Comparison of ENCODE assay signal across 10 cellular contexts in the genomic region with DNA sequence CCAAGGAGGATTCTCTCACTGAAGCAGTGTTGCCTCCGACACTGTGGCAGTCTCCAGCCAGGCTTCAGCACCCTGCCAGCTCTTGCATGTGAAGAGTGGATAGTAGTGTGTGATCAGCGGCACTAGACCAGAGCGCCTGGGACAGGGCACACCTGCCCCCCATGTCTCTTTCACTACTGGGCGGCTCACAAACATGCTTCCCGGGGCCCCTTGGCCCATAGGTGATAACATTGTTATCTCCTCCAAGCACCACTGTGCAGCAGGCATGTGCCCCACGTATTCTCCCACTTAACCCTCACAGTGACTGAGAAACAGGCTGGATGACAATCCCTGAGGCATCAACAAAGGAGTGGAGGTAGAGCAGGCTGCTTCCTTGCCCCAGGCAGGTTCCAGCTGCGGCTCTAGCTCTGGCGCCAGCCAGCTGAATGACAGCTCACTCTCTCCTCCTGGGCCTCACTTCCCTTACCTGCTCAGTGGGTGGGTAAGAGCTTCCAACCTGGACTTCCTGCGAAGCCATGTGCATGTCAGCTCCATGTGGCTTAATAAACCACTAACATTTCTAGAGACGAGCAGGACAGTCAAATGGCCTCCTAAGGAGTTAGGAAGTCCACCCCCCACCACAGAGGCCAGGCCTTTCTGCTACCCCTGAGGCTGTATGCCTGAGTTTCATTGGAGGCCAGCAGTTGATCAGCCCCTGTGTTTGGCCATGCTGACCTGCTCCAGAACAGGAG. TPM values are rescaled to one million over a fixed set of nuclear protein-coding genes. Genes with fewer than 3 reads are reported as not detected.
A peak's percentile ranks its signal among the peaks of the same experiment; 100 is the strongest.
DNase-seq lines count a peak whose midpoint lies in the region; ATAC-seq and TF ChIP-seq lines count a peak whose summit lies in the region.
"Had no signal": no experiment of that assay in that cellular context is flagged by ENCODE, and none has a peak within 500 bp of the region (broad histone marks: within the 10 kb centered on the region; RNA-seq: fewer than 3 reads in every experiment).

No MANE protein-coding gene starts in this region.

- H3K36me3 Mint-ChIP-seq in CD14-positive monocyte, result peaks cover 20 to 27% of the 10 kb centered on the region in 2 donors

- H3K9me3 Mint-ChIP-seq in CD14-positive monocyte, result peaks cover 0 to 3% (median 0%) of the 10 kb centered on the region in 7 donors
- H3K9me3 Mint-ChIP-seq: dendritic cell treated with granulocyte-macrophage colony-stimulating factor and Interleukin-4, amounts not matched to agents 40 ng/mL and 50 ng/mL, for 4 days had no signal

- H3K9me3 ChIP-seq in body of pancreas, result no peaks in the 10 kb centered on the region
- no peaks in the 10 kb centered on the region for H3K9me3 ChIP-seq in mucosa of descending colon

- H3K4me3 ChIP-seq in body of pancreas (no peak overlapping the region), mucosa of descending colon (no peak overlapping the region)

- H3K36me3 ChIP-seq in body of pancreas (replicated peaks in 1 of 2; ENCODE audit: insufficient read depth in 1 of 2, low read depth in 2 of 2) (no peaks in the 10 kb centered on the region), mucosa of descending colon (ENCODE audit: low read depth) (no peaks in the 10 kb centered on the region)

- intact Hi-C loops in CD14-positive monocyte (cut with micrococcal nuclease), result loop anchor here in 1 of 2 donors (5.0 kb wide), 2 partner anchors 37 to 123 kb away; a partner anchor contains a TSS
- intact Hi-C loops in body of pancreas (cut with DNase I), result no loop called here
- intact Hi-C loops in mucosa of descending colon (cut with DNase I, micrococcal nuclease), result no loop called here

- ATAC-seq in body of pancreas, result no peak
- ATAC-seq in mucosa of descending colon, result no peak

- peak overlapping the region; percentile 92 to 98 (median 96) for H3K27ac ChIP-seq in body of pancreas

- H3K4me3 Mint-ChIP-seq in CD14-positive monocyte, result no peak overlapping the region
- H3K4me3 Mint-ChIP-seq: dendritic cell treated with granulocyte-macrophage colony-stimulating factor and Interleukin-4, amounts not matched to agents 40 ng/mL and 50 ng/mL, for 4 days had no signal

- 26 to 38% methylated on average over 10 of the region's 10 CpGs for WGBS in body of pancreas, 2 donors

- DNase-seq in CD14-positive monocyte (ENCODE audit: low spot score) (no peak), NCI-H1417 treated with DMSO at 0.1 percent for 48 hours (lab: John Stamatoyannopoulos, UW) (peak; percentile 36), body of pancreas (peak in 3 of 4 donors; percentile 56 to 68 (median 66)), mucosa of descending colon (peak in 2 of 3 donors; percentile 57 to 74), hippocampal formation (lab: John Stamatoyannopoulos, UW) (no peak), Ammon's horn (ENCODE audit: low spot score) (no peak)
- no peak for DNase-seq in stimulated activated naive CD4-positive, alpha-beta T cell treated with Interleukin-2 at 50 U/mL for 16 hours (lab: John Stamatoyannopoulos, UW)
- DNase-seq in activated effector memory CD4-positive, alpha-beta T cell treated with Interleukin-2 at 50 U/mL for 16 hours, result no peak
- DNase-seq: NCI-H1694 had no signal

- no peak for TF ChIP-seq CTCF in CD14-positive monocyte (IDR thresholded peaks at IDR 0.05)
- no peak for TF ChIP-seq CTCF in body of pancreas (IDR thresholded peaks at IDR 0.05)
- no peak for TF ChIP-seq CTCF in mucosa of descending colon (IDR thresholded peaks at IDR 0.05)

- H3K27me3 ChIP-seq in body of pancreas, result no peaks in the 10 kb centered on the region

- peak overlapping the region in 6 of 7 donors; percentile 33 to 92 (median 66) for H3K27ac Mint-ChIP-seq in CD14-positive monocyte
- H3K27ac Mint-ChIP-seq: dendritic cell treated with granulocyte-macrophage colony-stimulating factor and Interleukin-4, amounts not matched to agents 40 ng/mL and 50 ng/mL, for 4 days had no signal

- peaks cover 98% of the 10 kb centered on the region for H3K4me1 Mint-ChIP-seq in CD14-positive monocyte

- peaks cover 100% of the 10 kb centered on the region for H3K4me1 ChIP-seq in body of pancreas
- peaks cover 85% of the 10 kb centered on the region for H3K4me1 ChIP-seq in mucosa of descending colon (ENCODE audit: low read depth)

- H3K27me3 Mint-ChIP-seq in CD14-positive monocyte (ENCODE audit: low read depth in 3 of 3), result peaks cover 0 to 2% (median 0%) of the 10 kb centered on the region in 3 donors
- H3K27me3 Mint-ChIP-seq: dendritic cell treated with granulocyte-macrophage colony-stimulating factor and Interleukin-4, amounts not matched to agents 40 ng/mL and 50 ng/mL, for 4 days had no signal

- peak in 2 of 3 donors; percentile 26 to 42 for TF ChIP-seq POLR2A in body of pancreas (IDR thresholded peaks at IDR 0.05)

RNA-seq across cellular contexts. Expression of a gene that starts 37.8 kb away (rescaled TPM):
- polyA plus RNA-seq in CD14-positive monocyte, result 10 to 100 TPM; 22.5 to 28.0 TPM
- total RNA-seq in body of pancreas (10 to 100 TPM; 25.7 to 38.4 TPM), mucosa of descending colon (100 to 1,000 TPM in 1 of 3 donors, 10 to 100 TPM in 2; 72.4 to 107 (median 91.2) TPM)

Comparison
In these comparisons a context has a peak if more than half of its experiments do, and no peak if none do; other contexts are left out.
1. DNase-seq: peak in NCI-H1417 treated with DMSO at 0.1 percent for 48 hours (single experiment), body of pancreas (3 of 4) and mucosa of descending colon (2 of 3); none in CD14-positive monocyte (single experiment), stimulated activated naive CD4-positive, alpha-beta T cell treated with Interleukin-2 at 50 U/mL for 16 hours (single experiment), activated effector memory CD4-positive, alpha-beta T cell treated with Interleukin-2 at 50 U/mL for 16 hours (single experiment), hippocampal formation (0 of 2) and Ammon's horn (single experiment).